ENCODE assay signal across 10 cellular contexts in genomic region chr15:40841741-40842140, GRCh38. TPM values are rescaled to one million over a fixed set of nuclear protein-coding genes. Genes with fewer than 3 reads are reported as not detected.
"Had no signal": no experiment of that assay in that cellular context is flagged by ENCODE, and none has a peak within 500 bp of the region (broad histone marks: within the 10 kb centered on the region; RNA-seq: fewer than 3 reads in every experiment).

No MANE protein-coding gene starts in this region.

- ATAC-seq: HCT116, K562 had no signal

- H3K9me3 Mint-ChIP-seq: HFFc6 had no signal

- DNase-seq: GM23248, GOT3, H7, HFFc6, IMR-90, KG1 had no signal

- H3K4me3 ChIP-seq: GM23248, HAP-1, K562 had no signal

- H2AFZ ChIP-seq: GM23248 had no signal

- H3K9me3 ChIP-seq: HAP-1 had no signal

- H3K27ac ChIP-seq: GM23248 had no signal

- H3K4me3 Mint-ChIP-seq: HFFc6 had no signal

- H3K27ac Mint-ChIP-seq: HFFc6 had no signal

- H3K36me3 ChIP-seq: HAP-1 had no signal

RNA-seq across cellular contexts. Expression of gene PPP1R14D, which starts 13.2 kb away (rescaled TPM):
- total RNA-seq: GM23248, H4, H7, HFFc6, IMR-90, K562 had no signal
- polyA plus RNA-seq: GM23248, IMR-90 had no signal

RNA-seq across cellular contexts. Expression of gene RHOV, which starts 32.3 kb away (rescaled TPM):
- total RNA-seq: GM23248, IMR-90 had no signal
- polyA plus RNA-seq: GM23248 had no signal
